Comparison of ENCODE assay signal across 20 cellular contexts in genomic region chr6:74651948-74652347, GRCh38.
"Had no signal": no experiment of that assay in that cellular context is flagged by ENCODE, and none has a peak within 500 bp of the region (broad histone marks: within the 10 kb centered on the region; RNA-seq: fewer than 3 reads in every experiment).

No MANE protein-coding gene starts in this region.

- H3K4me1 Mint-ChIP-seq: activated CD4-positive, alpha-beta memory T cell treated with anti-CD3 and anti-CD28 coated beads, Interleukin-2, amount 10 ng/mL, durations not matched to agents 7 days and 5 days; activated CD4-positive, alpha-beta T cell treated with anti-CD3 and anti-CD28 coated beads, Interleukin-2, amount 10 ng/mL, durations not matched to agents 24 days and 14 days; activated naive CD8-positive, alpha-beta T cell treated with anti-CD3 and anti-CD28 coated beads, Interleukin-2, amount 10 ng/mL, durations not matched to agents 7 days and 5 days; immature natural killer cell; naive thymus-derived CD4-positive, alpha-beta T cell had no signal

- H3K4me3 Mint-ChIP-seq: activated CD4-positive, alpha-beta memory T cell treated with anti-CD3 and anti-CD28 coated beads, Interleukin-2, amount 10 ng/mL, durations not matched to agents 7 days and 5 days; activated CD4-positive, alpha-beta T cell treated with anti-CD3 and anti-CD28 coated beads, Interleukin-2, amount 10 ng/mL, durations not matched to agents 24 days and 14 days; activated naive CD4-positive, alpha-beta T cell treated with anti-CD3 and anti-CD28 coated beads for 36 hours; activated naive CD8-positive, alpha-beta T cell treated with anti-CD3 and anti-CD28 coated beads, Interleukin-2, amount 10 ng/mL, durations not matched to agents 7 days and 5 days; activated T-cell treated with anti-CD3 and anti-CD28 coated beads, Interleukin-2, amount 50 U/mL, for 72 hours; immature natural killer cell; naive thymus-derived CD4-positive, alpha-beta T cell; neural crest cell; stimulated activated naive CD8-positive, alpha-beta T cell treated with anti-CD3 and anti-CD28 coated beads, Interleukin-15, Interleukin-2, amounts not matched to agents 100 ng/mL and 50 ng/mL, for 24 hours had no signal

- H3K36me3 ChIP-seq: left lung, tibial artery had no signal

- DNase-seq: activated CD4-positive, alpha-beta memory T cell treated with anti-CD3 and anti-CD28 coated beads, Interleukin-2, amount 10 ng/mL, durations not matched to agents 7 days and 5 days; activated CD4-positive, alpha-beta T cell treated with anti-CD3 and anti-CD28 coated beads, Interleukin-2, amount 10 ng/mL, durations not matched to agents 24 days and 14 days; activated effector memory CD4-positive, alpha-beta T cell treated with Interleukin-2 at 50 U/mL for 16 hours; activated naive CD4-positive, alpha-beta T cell treated with anti-CD3 and anti-CD28 coated beads for 36 hours; activated naive CD8-positive, alpha-beta T cell treated with anti-CD3 and anti-CD28 coated beads, Interleukin-2, amount 10 ng/mL, durations not matched to agents 7 days and 5 days; activated T-cell treated with anti-CD3 and anti-CD28 coated beads, Interleukin-2, amount 50 U/mL, for 72 hours; effector memory CD4-positive, alpha-beta T cell; immature natural killer cell; kidney glomerular epithelial cell; left lung; naive thymus-derived CD4-positive, alpha-beta T cell; occipital lobe; stimulated activated CD4-positive, alpha-beta T cell treated with anti-CD3 and anti-CD28 coated beads, Interleukin-4, amount 100 ng/mL, for 24 hours; substantia nigra; tibial artery had no signal

- H3K9me3 ChIP-seq: left lung, tibial artery had no signal

- H3K27me3 Mint-ChIP-seq: activated CD4-positive, alpha-beta memory T cell treated with anti-CD3 and anti-CD28 coated beads, Interleukin-2, amount 10 ng/mL, durations not matched to agents 7 days and 5 days; activated CD4-positive, alpha-beta T cell treated with anti-CD3 and anti-CD28 coated beads, Interleukin-2, amount 10 ng/mL, durations not matched to agents 24 days and 14 days; activated naive CD8-positive, alpha-beta T cell treated with anti-CD3 and anti-CD28 coated beads, Interleukin-2, amount 10 ng/mL, durations not matched to agents 7 days and 5 days; naive thymus-derived CD4-positive, alpha-beta T cell; progenitor cell of endocrine pancreas; stimulated activated naive CD8-positive, alpha-beta T cell treated with anti-CD3 and anti-CD28 coated beads, Interleukin-15, Interleukin-2, amounts not matched to agents 100 ng/mL and 50 ng/mL, for 24 hours had no signal

- H3K9me3 Mint-ChIP-seq: activated CD4-positive, alpha-beta T cell treated with anti-CD3 and anti-CD28 coated beads, Interleukin-2, amount 10 ng/mL, durations not matched to agents 24 days and 14 days had no signal

- H3K27me3 ChIP-seq: left lung, tibial artery had no signal

- H3K4me1 ChIP-seq: left lung, tibial artery had no signal

- H3K36me3 Mint-ChIP-seq: activated naive CD8-positive, alpha-beta T cell treated with anti-CD3 and anti-CD28 coated beads, Interleukin-2, amount 10 ng/mL, durations not matched to agents 7 days and 5 days; immature natural killer cell; naive thymus-derived CD4-positive, alpha-beta T cell had no signal

- H3K27ac Mint-ChIP-seq: activated CD4-positive, alpha-beta memory T cell treated with anti-CD3 and anti-CD28 coated beads, Interleukin-2, amount 10 ng/mL, durations not matched to agents 7 days and 5 days; activated CD4-positive, alpha-beta T cell treated with anti-CD3 and anti-CD28 coated beads, Interleukin-2, amount 10 ng/mL, durations not matched to agents 24 days and 14 days; activated naive CD4-positive, alpha-beta T cell treated with anti-CD3 and anti-CD28 coated beads for 36 hours; activated naive CD8-positive, alpha-beta T cell treated with anti-CD3 and anti-CD28 coated beads, Interleukin-2, amount 10 ng/mL, durations not matched to agents 7 days and 5 days; activated T-cell treated with anti-CD3 and anti-CD28 coated beads, Interleukin-2, amount 50 U/mL, for 72 hours; immature natural killer cell; naive thymus-derived CD4-positive, alpha-beta T cell; progenitor cell of endocrine pancreas; stimulated activated naive CD8-positive, alpha-beta T cell treated with anti-CD3 and anti-CD28 coated beads, Interleukin-15, Interleukin-2, amounts not matched to agents 100 ng/mL and 50 ng/mL, for 24 hours had no signal

- H3K27ac ChIP-seq: left lung, tibial artery had no signal

- ATAC-seq: activated CD4-positive, CD25-positive, alpha-beta regulatory T cell treated with anti-CD3 and anti-CD28 coated beads, Interleukin-2, amount 50 U/mL, for 24 hours; activated T-cell treated with anti-CD3 and anti-CD28 coated beads, Interleukin-2, amount 50 U/mL, for 72 hours; left lung; naive thymus-derived CD4-positive, alpha-beta T cell had no signal

- H3K4me3 ChIP-seq: left lung, lung, tibial artery had no signal
